ENCODE assay signal across 27 cellular contexts in the genomic region with DNA sequence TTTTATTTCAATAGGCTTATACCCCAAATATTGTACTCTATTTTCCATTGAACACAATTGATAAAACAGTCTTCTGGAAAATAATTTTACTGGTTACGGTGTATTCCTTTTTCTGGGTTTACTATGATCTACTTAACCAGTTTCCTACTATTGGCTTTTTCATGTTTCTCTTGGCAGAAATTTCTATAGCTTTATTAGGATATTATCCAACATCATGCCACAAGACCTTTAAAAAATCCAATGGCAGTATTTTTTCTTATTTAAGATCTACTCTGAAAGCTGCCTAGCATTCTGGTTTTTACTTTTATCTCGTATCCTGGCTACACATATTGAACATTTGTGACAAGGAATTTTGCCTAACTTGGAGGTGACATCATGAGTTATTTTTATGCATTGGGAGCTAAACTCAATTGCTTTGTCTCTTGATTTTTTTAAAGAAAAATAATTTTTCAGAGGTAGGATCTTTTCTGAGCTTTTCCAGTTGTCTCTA.
"Had no signal": no experiment of that assay in that cellular context is flagged by ENCODE, and none has a peak within 500 bp of the region (broad histone marks: within the 10 kb centered on the region; RNA-seq: fewer than 3 reads in every experiment).

No MANE protein-coding gene starts in this region.

- H3K27ac Mint-ChIP-seq: activated naive CD4-positive, alpha-beta T cell treated with anti-CD3 and anti-CD28 coated beads, Interleukin-2, amount 50 U/mL, for 72 hours; activated T-cell treated with anti-CD3 and anti-CD28 coated beads, Interleukin-2, amount 50 U/mL, for 72 hours; dendritic cell treated with granulocyte-macrophage colony-stimulating factor and Interleukin-4, amounts not matched to agents 40 ng/mL and 50 ng/mL, for 4 days; naive thymus-derived CD4-positive, alpha-beta T cell had no signal

- H3K4me3 ChIP-seq: body of pancreas, esophagus muscularis mucosa, gastroesophageal sphincter, hepatocyte, pancreas, prostate gland, right atrium auricular region, spleen, testis, upper lobe of left lung had no signal

- H3K27ac ChIP-seq: body of pancreas, esophagus muscularis mucosa, gastroesophageal sphincter, hepatocyte, pancreas, prostate gland, spleen, testis, upper lobe of left lung, VCaP had no signal

- H3K9me3 ChIP-seq: body of pancreas, esophagus muscularis mucosa, gastroesophageal sphincter, pancreas, prostate gland, right atrium auricular region, spleen, testis, upper lobe of left lung had no signal

- FAIRE-seq: kidney, pancreas, TTC549 had no signal

- H3K4me1 ChIP-seq: body of pancreas, esophagus muscularis mucosa, gastroesophageal sphincter, pancreas, right atrium auricular region, upper lobe of left lung had no signal

- H3K36me3 ChIP-seq: pancreas had no signal

- H3K27me3 ChIP-seq: body of pancreas, esophagus muscularis mucosa, gastroesophageal sphincter, hepatocyte, pancreas, right atrium auricular region, spleen, testis, upper lobe of left lung had no signal

- ATAC-seq: activated naive CD4-positive, alpha-beta T cell treated with anti-CD3 and anti-CD28 coated beads, Interleukin-2, amount 50 U/mL, for 72 hours; activated T-cell treated with anti-CD3 and anti-CD28 coated beads, Interleukin-2, amount 50 U/mL, for 72 hours; body of pancreas; gastroesophageal sphincter; left colon; naive thymus-derived CD4-positive, alpha-beta T cell; pancreas had no signal

- H3K4me3 Mint-ChIP-seq: activated T-cell treated with anti-CD3 and anti-CD28 coated beads, Interleukin-2, amount 50 U/mL, for 72 hours; dendritic cell treated with granulocyte-macrophage colony-stimulating factor and Interleukin-4, amounts not matched to agents 40 ng/mL and 50 ng/mL, for 4 days; naive thymus-derived CD4-positive, alpha-beta T cell had no signal

- H3K9me3 Mint-ChIP-seq: activated naive CD4-positive, alpha-beta T cell treated with anti-CD3 and anti-CD28 coated beads, Interleukin-2, amount 50 U/mL, for 72 hours; activated T-cell treated with anti-CD3 and anti-CD28 coated beads, Interleukin-2, amount 50 U/mL, for 72 hours; dendritic cell treated with granulocyte-macrophage colony-stimulating factor and Interleukin-4, amounts not matched to agents 40 ng/mL and 50 ng/mL, for 4 days; naive thymus-derived CD4-positive, alpha-beta T cell had no signal

- DNase-seq: activated CD4-positive, alpha-beta T cell treated with anti-CD3 and anti-CD28 coated beads for 4 hours; activated CD4-positive, alpha-beta T cell treated with anti-CD3 and anti-CD28 coated beads, Interleukin-2, amount 50 U/mL, for 4 hours; activated naive CD4-positive, alpha-beta T cell; activated T-cell treated with anti-CD3 and anti-CD28 coated beads for 4 hours; activated T-cell treated with anti-CD3 and anti-CD28 coated beads, Interleukin-2, amount 50 U/mL, for 72 hours; body of pancreas; effector CD4-positive, alpha-beta T cell; kidney; left colon; mammary epithelial cell; naive thymus-derived CD4-positive, alpha-beta T cell; pancreas; spleen; stimulated activated naive CD4-positive, alpha-beta T cell treated with Interleukin-2 at 50 U/mL for 16 hours; T-helper 1 cell; T-helper 9 cell; testis; upper lobe of left lung had no signal
